40 cellular contexts compared by ENCODE assay signal in the genomic region with DNA sequence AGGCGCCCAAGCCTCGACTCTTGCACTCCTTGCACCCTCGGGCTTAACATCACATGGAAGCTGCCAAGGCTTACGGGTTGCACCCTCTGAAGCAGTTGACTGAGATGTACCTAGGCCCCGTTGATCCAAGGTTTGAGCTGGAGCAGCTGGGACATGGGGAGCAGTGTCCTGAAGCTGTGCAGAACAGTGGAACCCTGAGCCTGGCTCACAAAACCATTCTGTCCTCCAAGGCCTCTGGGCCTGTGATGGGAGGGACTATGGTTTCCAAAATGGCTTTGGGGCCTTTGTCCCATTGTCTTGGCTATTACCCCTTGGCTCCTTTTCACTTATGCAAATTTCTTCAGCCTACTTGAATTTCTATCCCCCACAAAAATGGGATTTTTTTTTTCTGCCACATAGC.
"Had no signal": no experiment of that assay in that cellular context is flagged by ENCODE, and none has a peak within 500 bp of the region (broad histone marks: within the 10 kb centered on the region; RNA-seq: fewer than 3 reads in every experiment).

No MANE protein-coding gene starts in this region.

- H3K27me3 Mint-ChIP-seq: activated naive CD4-positive, alpha-beta T cell treated with anti-CD3 and anti-CD28 coated beads, Interleukin-2, amount 10 ng/mL, durations not matched to agents 7 days and 5 days; activated naive CD8-positive, alpha-beta T cell; activated naive CD8-positive, alpha-beta T cell treated with anti-CD3 and anti-CD28 coated beads for 36 hours; activated naive CD8-positive, alpha-beta T cell treated with anti-CD3 and anti-CD28 coated beads, Interleukin-2, amount 10 ng/mL, durations not matched to agents 7 days and 5 days; activated naive CD8-positive, alpha-beta T cell treated with anti-CD3 and anti-CD28 coated beads, Interleukin-2, amount 50 U/mL, for 24 hours; activated T-cell treated with anti-CD3 and anti-CD28 coated beads, Interleukin-2, amount 50 U/mL, for 24 hours; activated T-helper 17 cell treated with anti-CD3 and anti-CD28 coated beads, Interleukin-2, amount 50 U/mL, for 72 hours; brain; central memory CD8-positive, alpha-beta T cell had no signal

- H3K27ac ChIP-seq: adrenal gland, ascending aorta, body of pancreas, brain microvascular endothelial cell, breast epithelium, cardiac muscle cell had no signal

- H3K4me1 ChIP-seq: ascending aorta, body of pancreas, breast epithelium had no signal

- H3K36me3 ChIP-seq: adrenal gland, ascending aorta, brain microvascular endothelial cell, breast epithelium, cardiac muscle cell had no signal

- DNase-seq: activated effector memory CD4-positive, alpha-beta T cell treated with anti-CD3 and anti-CD28 coated beads, Interleukin-2, amount 50 U/mL, for 16 hours; activated effector memory CD4-positive, alpha-beta T cell treated with Interleukin-2 at 50 U/mL for 16 hours; activated gamma-delta T cell; activated gamma-delta T cell treated with Interleukin-2 at 50 U/mL for 16 hours; activated naive CD4-positive, alpha-beta T cell; activated naive CD4-positive, alpha-beta T cell treated with anti-CD3 and anti-CD28 coated beads for 36 hours; activated naive CD4-positive, alpha-beta T cell treated with anti-CD3 and anti-CD28 coated beads, Interleukin-2, amount 10 ng/mL, durations not matched to agents 7 days and 5 days; activated naive CD4-positive, alpha-beta T cell treated with anti-CD3 and anti-CD28 coated beads, Interleukin-2, amount 50 U/mL, for 16 hours; activated naive CD4-positive, alpha-beta T cell treated with Interleukin-2 at 50 U/mL for 16 hours; activated naive CD8-positive, alpha-beta T cell treated with anti-CD3 and anti-CD28 coated beads for 36 hours; activated naive CD8-positive, alpha-beta T cell treated with anti-CD3 and anti-CD28 coated beads, Interleukin-2, amount 10 ng/mL, durations not matched to agents 7 days and 5 days; activated naive CD8-positive, alpha-beta T cell treated with anti-CD3 and anti-CD28 coated beads, Interleukin-2, amount 50 U/mL, for 24 hours; activated T-cell treated with anti-CD3 and anti-CD28 coated beads, Interleukin-2, amount 50 U/mL, for 1 hour; activated T-cell treated with anti-CD3 and anti-CD28 coated beads, Interleukin-2, amount 50 U/mL, for 24 hours; activated T-cell treated with anti-CD3 and anti-CD28 coated beads, Interleukin-2, amount 50 U/mL, for 4 hours; activated T-cell treated with anti-CD3 and anti-CD28 coated beads, Interleukin-2, amount 50 U/mL, for 48 hours; activated T-cell treated with anti-CD3 and anti-CD28 coated beads, Interleukin-2, amount 50 U/mL, for 72 hours; adrenal gland; amniotic stem cell; amygdala; anterior cingulate cortex; aorta; body of pancreas; brain microvascular endothelial cell; caudate nucleus; central memory CD4-positive, alpha-beta T cell; cerebellar nuclear complex had no signal

- H3K9me3 ChIP-seq: adrenal gland, ascending aorta, body of pancreas had no signal

- H3K27ac Mint-ChIP-seq: activated naive CD4-positive, alpha-beta T cell treated with anti-CD3 and anti-CD28 coated beads for 36 hours; activated naive CD4-positive, alpha-beta T cell treated with anti-CD3 and anti-CD28 coated beads, Interleukin-2, amount 10 ng/mL, durations not matched to agents 7 days and 5 days; activated naive CD4-positive, alpha-beta T cell treated with anti-CD3 and anti-CD28 coated beads, Interleukin-2, amount 50 U/mL, for 24 hours; activated naive CD4-positive, alpha-beta T cell treated with anti-CD3 and anti-CD28 coated beads, Interleukin-2, amount 50 U/mL, for 72 hours; activated naive CD8-positive, alpha-beta T cell; activated naive CD8-positive, alpha-beta T cell treated with anti-CD3 and anti-CD28 coated beads for 36 hours; activated naive CD8-positive, alpha-beta T cell treated with anti-CD3 and anti-CD28 coated beads, Interleukin-2, amount 10 ng/mL, durations not matched to agents 7 days and 5 days; activated naive CD8-positive, alpha-beta T cell treated with anti-CD3 and anti-CD28 coated beads, Interleukin-2, amount 50 U/mL, for 24 hours; activated T-cell treated with anti-CD3 and anti-CD28 coated beads, Interleukin-2, amount 50 U/mL, for 24 hours; activated T-cell treated with anti-CD3 and anti-CD28 coated beads, Interleukin-2, amount 50 U/mL, for 72 hours; activated T-helper 1 cell treated with anti-CD3 and anti-CD28 coated beads, Interleukin-12 subunit alpha, Interleukin-12 subunit beta, Interleukin-2, Interleukin-4 antibody, amounts not matched to agents 30 ng/mL and 10 ng/mL and 1 ng/mL, durations not matched to agents 14 hours and 24 hours and 36 hours; activated T-helper 17 cell treated with anti-CD3 and anti-CD28 coated beads, Interleukin-2, amount 50 U/mL, for 72 hours; activated T-helper 2 cell treated with anti-CD3 and anti-CD28 coated beads, Interferon-gamma antibody, Interleukin-2, Interleukin-4, amounts not matched to agents 10 μg/mL and 5 μg/mL and 100 μg/mL, durations not matched to agents 14 hours and 24 hours and 36 hours; brain had no signal

- H3K27me3 ChIP-seq: adrenal gland, ascending aorta, body of pancreas, brain microvascular endothelial cell, breast epithelium, cardiac muscle cell had no signal

- ATAC-seq: activated naive CD4-positive, alpha-beta T cell treated with anti-CD3 and anti-CD28 coated beads, Interleukin-2, amount 50 U/mL, for 72 hours; activated naive CD8-positive, alpha-beta T cell treated with anti-CD3 and anti-CD28 coated beads, Interleukin-2, amount 50 U/mL, for 24 hours; activated T-cell treated with anti-CD3 and anti-CD28 coated beads, Interleukin-2, amount 50 U/mL, for 4 hours; activated T-cell treated with anti-CD3 and anti-CD28 coated beads, Interleukin-2, amount 50 U/mL, for 72 hours; activated T-helper 17 cell treated with anti-CD3 and anti-CD28 coated beads, Interleukin-2, amount 50 U/mL, for 72 hours; body of pancreas had no signal

- H3K4me3 Mint-ChIP-seq: activated naive CD4-positive, alpha-beta T cell treated with anti-CD3 and anti-CD28 coated beads for 36 hours; activated naive CD4-positive, alpha-beta T cell treated with anti-CD3 and anti-CD28 coated beads, Interleukin-2, amount 10 ng/mL, durations not matched to agents 7 days and 5 days; activated naive CD4-positive, alpha-beta T cell treated with anti-CD3 and anti-CD28 coated beads, Interleukin-2, amount 50 U/mL, for 24 hours; activated naive CD8-positive, alpha-beta T cell; activated naive CD8-positive, alpha-beta T cell treated with anti-CD3 and anti-CD28 coated beads for 36 hours; activated naive CD8-positive, alpha-beta T cell treated with anti-CD3 and anti-CD28 coated beads, Interleukin-2, amount 10 ng/mL, durations not matched to agents 7 days and 5 days; activated naive CD8-positive, alpha-beta T cell treated with anti-CD3 and anti-CD28 coated beads, Interleukin-2, amount 50 U/mL, for 24 hours; activated T-cell treated with anti-CD3 and anti-CD28 coated beads, Interleukin-2, amount 50 U/mL, for 24 hours; activated T-cell treated with anti-CD3 and anti-CD28 coated beads, Interleukin-2, amount 50 U/mL, for 4 hours; activated T-cell treated with anti-CD3 and anti-CD28 coated beads, Interleukin-2, amount 50 U/mL, for 72 hours; activated T-helper 1 cell treated with anti-CD3 and anti-CD28 coated beads, Interleukin-12 subunit alpha, Interleukin-12 subunit beta, Interleukin-2, Interleukin-4 antibody, amounts not matched to agents 30 ng/mL and 10 ng/mL and 1 ng/mL, durations not matched to agents 14 hours and 24 hours and 36 hours; activated T-helper 17 cell treated with anti-CD3 and anti-CD28 coated beads, Interleukin-2, amount 50 U/mL, for 72 hours; brain; central memory CD8-positive, alpha-beta T cell had no signal

- H3K36me3 Mint-ChIP-seq: activated naive CD4-positive, alpha-beta T cell treated with anti-CD3 and anti-CD28 coated beads, Interleukin-2, amount 10 ng/mL, durations not matched to agents 7 days and 5 days; activated naive CD4-positive, alpha-beta T cell treated with anti-CD3 and anti-CD28 coated beads, Interleukin-2, amount 50 U/mL, for 24 hours; activated naive CD4-positive, alpha-beta T cell treated with anti-CD3 and anti-CD28 coated beads, Interleukin-2, amount 50 U/mL, for 72 hours; activated naive CD8-positive, alpha-beta T cell; activated naive CD8-positive, alpha-beta T cell treated with anti-CD3 and anti-CD28 coated beads for 36 hours; activated naive CD8-positive, alpha-beta T cell treated with anti-CD3 and anti-CD28 coated beads, Interleukin-2, amount 10 ng/mL, durations not matched to agents 7 days and 5 days; brain had no signal

- FAIRE-seq: astrocyte, bronchial epithelial cell had no signal

- H3K4me1 Mint-ChIP-seq: activated naive CD4-positive, alpha-beta T cell treated with anti-CD3 and anti-CD28 coated beads, Interleukin-2, amount 10 ng/mL, durations not matched to agents 7 days and 5 days; activated naive CD4-positive, alpha-beta T cell treated with anti-CD3 and anti-CD28 coated beads, Interleukin-2, amount 50 U/mL, for 24 hours; activated naive CD8-positive, alpha-beta T cell treated with anti-CD3 and anti-CD28 coated beads for 36 hours; activated naive CD8-positive, alpha-beta T cell treated with anti-CD3 and anti-CD28 coated beads, Interleukin-2, amount 10 ng/mL, durations not matched to agents 7 days and 5 days; activated naive CD8-positive, alpha-beta T cell treated with anti-CD3 and anti-CD28 coated beads, Interleukin-2, amount 50 U/mL, for 24 hours; activated T-helper 17 cell treated with anti-CD3 and anti-CD28 coated beads, Interleukin-2, amount 50 U/mL, for 72 hours; brain; central memory CD8-positive, alpha-beta T cell had no signal

- H3K4me3 ChIP-seq: adrenal gland, ascending aorta, body of pancreas, breast epithelium, cardiac muscle cell had no signal
